16 cellular contexts compared by ENCODE assay signal in genomic region chr7:102934267-102934666, GRCh38. TPM values are rescaled to one million over a fixed set of nuclear protein-coding genes. Genes with fewer than 3 reads are reported as not detected.
DNase-seq lines count a peak whose midpoint lies in the region; ATAC-seq and TF ChIP-seq lines count a peak whose summit lies in the region.
"Had no signal": no experiment of that assay in that cellular context is flagged by ENCODE, and none has a peak within 500 bp of the region (broad histone marks: within the 10 kb centered on the region; RNA-seq: fewer than 3 reads in every experiment).

No MANE protein-coding gene starts in this region.

- H3K27me3 ChIP-seq in ACC112 (ENCODE audit: insufficient read depth, low read length) (no peaks in the 10 kb centered on the region), ascending aorta (no peaks in the 10 kb centered on the region), left ventricle myocardium inferior (ENCODE audit: low read depth) (no peaks in the 10 kb centered on the region), rectal smooth muscle tissue (ENCODE audit: control insufficient read depth, insufficient read depth, low read length) (no peaks in the 10 kb centered on the region)

- peaks cover 7% of the 10 kb centered on the region for H3K36me3 Mint-ChIP-seq in chondrocyte (ENCODE audit: low read depth)

- H3K27me3 Mint-ChIP-seq in chondrocyte (ENCODE audit: low read depth): no peaks in the 10 kb centered on the region

- H3K9me3 ChIP-seq in ascending aorta (no peaks in the 10 kb centered on the region), left ventricle myocardium inferior (replicated peaks) (no peaks in the 10 kb centered on the region)

- no peaks in the 10 kb centered on the region for H3K9me3 Mint-ChIP-seq in chondrocyte (ENCODE audit: low read depth)

- H3K4me3 ChIP-seq in ACC112 (ENCODE audit: low read depth, low read length): peak overlapping the region; percentile 27
- peak overlapping the region in 1 of 2 donors; percentile 37 for H3K4me3 ChIP-seq in ascending aorta
- H3K4me3 ChIP-seq in left ventricle myocardium inferior: peak overlapping the region; percentile 1
- no peak overlapping the region for H3K4me3 ChIP-seq in rectal smooth muscle tissue (ENCODE audit: low read length)

- H3K4me1 ChIP-seq in ACC112 (ENCODE audit: control insufficient read depth, insufficient read depth, low read length, unreplicated experiment) (peaks cover 26% of the 10 kb centered on the region), ascending aorta (peaks cover 8 to 33% of the 10 kb centered on the region in 2 donors), left ventricle myocardium inferior (peaks cover 32% of the 10 kb centered on the region), rectal smooth muscle tissue (ENCODE audit: control insufficient read depth, insufficient read depth, low read length) (peaks cover 2% of the 10 kb centered on the region)

- no peak for TF ChIP-seq CTCF in ascending aorta (IDR thresholded peaks at IDR 0.05)
- no peak for TF ChIP-seq CTCF in left ventricle myocardium inferior (IDR thresholded peaks at IDR 0.05; ENCODE audit: borderline replicate concordance)
- no peak for TF ChIP-seq CTCF in chondrocyte (IDR thresholded peaks at IDR 0.05)

- H3K27ac ChIP-seq in ACC112 (ENCODE audit: low read depth, low read length) (peak overlapping the region; percentile 70), ascending aorta (peak overlapping the region; percentile 81 to 88), left ventricle myocardium inferior (replicated peaks) (peak overlapping the region; percentile 74), rectal smooth muscle tissue (ENCODE audit: low read depth, low read length) (peak overlapping the region; percentile 14)

- intact Hi-C loops in ascending aorta (cut with DNase I) (loop anchor here (2.0 to 5.0 kb wide), 2 partner anchors 57 to 59 kb away; no protein-coding TSS in a partner anchor), left ventricle myocardium inferior (cut with micrococcal nuclease) (no loop called here)

- no peak for ATAC-seq in HG03108 (IDR thresholded peaks at IDR 0.05; ENCODE audit: unreplicated experiment)
- ATAC-seq: HCT116; stimulated activated naive CD8-positive, alpha-beta T cell treated with anti-CD3 and anti-CD28 coated beads, Interleukin-15, Interleukin-2, amounts not matched to agents 100 U/mL and 50 U/mL, for 24 hours had no signal

- H2AFZ ChIP-seq in ACC112 (ENCODE audit: low read length, unreplicated experiment): peak overlapping the region; percentile 58

- H3K4me1 Mint-ChIP-seq in chondrocyte (ENCODE audit: low read depth): peaks cover 5% of the 10 kb centered on the region

- H3K4me3 Mint-ChIP-seq in chondrocyte (ENCODE audit: unreplicated experiment): no peak overlapping the region

- H3K36me3 ChIP-seq in ACC112 (ENCODE audit: insufficient read depth, low read length): no peaks in the 10 kb centered on the region
- no peaks in the 10 kb centered on the region for H3K36me3 ChIP-seq in ascending aorta
- no peaks in the 10 kb centered on the region for H3K36me3 ChIP-seq in left ventricle myocardium inferior
- no peaks in the 10 kb centered on the region for H3K36me3 ChIP-seq in rectal smooth muscle tissue (ENCODE audit: control insufficient read depth, insufficient read depth, low read length)

- no peak overlapping the region for H3K9ac ChIP-seq in rectal smooth muscle tissue (ENCODE audit: low read length)

- H3K79me2 ChIP-seq in ACC112 (ENCODE audit: control insufficient read depth, insufficient read depth, low read length, unreplicated experiment): no peaks in the 10 kb centered on the region

- DNase-seq in ascending aorta (ENCODE audit: low spot score in 2 of 2) (no peak), left ventricle myocardium inferior (no peak), NCI-H1930 (lab: John Stamatoyannopoulos, UW) (no peak), SW 1271 (lab: John Stamatoyannopoulos, UW) (no peak), chondrocyte (ENCODE audit: low spot score) (no peak)
- DNase-seq: activated naive CD4-positive, alpha-beta T cell; central memory CD4-positive, alpha-beta T cell; GDM1; midbrain; NCI-H2171 treated with DMSO at 0.1 percent for 48 hours; NK-92 treated with Interleukin-12 subunit alpha and Interleukin-12 subunit beta, amount 100 ng/mL, for 24 hours; stimulated activated naive CD8-positive, alpha-beta T cell treated with anti-CD3 and anti-CD28 coated beads, Interleukin-15, Interleukin-2, amounts not matched to agents 100 U/mL and 50 U/mL, for 24 hours had no signal

- no peak overlapping the region for H3K27ac Mint-ChIP-seq in chondrocyte (ENCODE audit: unreplicated experiment)

RNA-seq across cellular contexts. Expression of gene LRRC17, which starts 21.5 kb away (rescaled TPM):
- 10.5 TPM for total RNA-seq in ascending aorta
- total RNA-seq in left ventricle myocardium inferior: 2.3 TPM
- total RNA-seq in chondrocyte: 23.9 to 34.5 TPM (median 32.0 TPM) in 3 replicates

Comparison
In these comparisons a context has a peak if more than half of its experiments do, and no peak if none do; other contexts are left out.
1. H3K27ac ChIP-seq: peak in every context shown above with its lines; median percentile 84 in ascending aorta; 74 in left ventricle myocardium inferior; 70 in ACC112; 14 in rectal smooth muscle tissue.